In genomic region chr6:116239256-116239655, GRCh38 we compare ENCODE assay signal across 26 cellular contexts.
"Had no signal": no experiment of that assay in that cellular context is flagged by ENCODE, and none has a peak within 500 bp of the region (broad histone marks: within the 10 kb centered on the region; RNA-seq: fewer than 3 reads in every experiment).

No MANE protein-coding gene starts in this region.

- H3K36me3 ChIP-seq: brain microvascular endothelial cell had no signal

- H3K27me3 Mint-ChIP-seq: activated CD4-positive, alpha-beta memory T cell treated with anti-CD3 and anti-CD28 coated beads for 36 hours; activated CD4-positive, alpha-beta T cell treated with anti-CD3 and anti-CD28 coated beads for 36 hours; activated CD4-positive, alpha-beta T cell treated with anti-CD3 and anti-CD28 coated beads, Interleukin-2, amount 10 ng/mL, durations not matched to agents 24 days and 14 days; activated naive CD8-positive, alpha-beta T cell treated with anti-CD3 and anti-CD28 coated beads, Interleukin-2, amount 10 ng/mL, durations not matched to agents 7 days and 5 days; dendritic cell treated with granulocyte-macrophage colony-stimulating factor and Interleukin-4, amounts not matched to agents 40 ng/mL and 50 ng/mL, for 4 days had no signal

- H3K9me3 Mint-ChIP-seq: activated CD4-positive, alpha-beta memory T cell treated with anti-CD3 and anti-CD28 coated beads for 36 hours; activated CD4-positive, alpha-beta T cell treated with anti-CD3 and anti-CD28 coated beads, Interleukin-2, amount 10 ng/mL, durations not matched to agents 24 days and 14 days; activated naive CD8-positive, alpha-beta T cell treated with anti-CD3 and anti-CD28 coated beads, Interleukin-2, amount 10 ng/mL, durations not matched to agents 7 days and 5 days; activated T-cell treated with anti-CD3 and anti-CD28 coated beads, Interleukin-2, amount 50 U/mL, for 4 hours; activated T-helper 1 cell treated with anti-CD3 and anti-CD28 coated beads, Interleukin-12 subunit alpha, Interleukin-12 subunit beta, Interleukin-2, Interleukin-4 antibody, amounts not matched to agents 30 ng/mL and 10 ng/mL and 1 ng/mL, durations not matched to agents 14 hours and 24 hours and 36 hours; activated T-helper 2 cell treated with anti-CD3 and anti-CD28 coated beads, Interferon-gamma antibody, Interleukin-2, Interleukin-4, amounts not matched to agents 10 μg/mL and 5 μg/mL and 100 μg/mL, durations not matched to agents 14 hours and 24 hours and 36 hours; dendritic cell treated with granulocyte-macrophage colony-stimulating factor and Interleukin-4, amounts not matched to agents 40 ng/mL and 50 ng/mL, for 4 days had no signal

- H3K4me1 ChIP-seq: esophagus muscularis mucosa, foreskin keratinocyte, gastrocnemius medialis, heart left ventricle had no signal

- H3K27me3 ChIP-seq: brain microvascular endothelial cell, dorsolateral prefrontal cortex, esophagus muscularis mucosa, foreskin keratinocyte, gastrocnemius medialis, heart left ventricle had no signal

- H3K4me1 Mint-ChIP-seq: activated CD4-positive, alpha-beta T cell treated with anti-CD3 and anti-CD28 coated beads for 36 hours; activated CD4-positive, alpha-beta T cell treated with anti-CD3 and anti-CD28 coated beads, Interleukin-2, amount 10 ng/mL, durations not matched to agents 24 days and 14 days; activated naive CD8-positive, alpha-beta T cell treated with anti-CD3 and anti-CD28 coated beads, Interleukin-2, amount 10 ng/mL, durations not matched to agents 7 days and 5 days had no signal

- H3K27ac ChIP-seq: brain microvascular endothelial cell, coronary artery, esophagus muscularis mucosa, foreskin keratinocyte, gastrocnemius medialis, heart left ventricle had no signal

- H3K27ac Mint-ChIP-seq: activated CD4-positive, alpha-beta memory T cell treated with anti-CD3 and anti-CD28 coated beads for 36 hours; activated CD4-positive, alpha-beta T cell treated with anti-CD3 and anti-CD28 coated beads for 36 hours; activated CD4-positive, alpha-beta T cell treated with anti-CD3 and anti-CD28 coated beads, Interleukin-2, amount 10 ng/mL, durations not matched to agents 24 days and 14 days; activated CD8-positive, alpha-beta T cell treated with anti-CD3 and anti-CD28 coated beads, Interleukin-2, amount 10 ng/mL, durations not matched to agents 7 days and 5 days; activated naive CD8-positive, alpha-beta T cell treated with anti-CD3 and anti-CD28 coated beads, Interleukin-2, amount 10 ng/mL, durations not matched to agents 7 days and 5 days; activated T-helper 1 cell treated with anti-CD3 and anti-CD28 coated beads, Interleukin-12 subunit alpha, Interleukin-12 subunit beta, Interleukin-2, Interleukin-4 antibody, amounts not matched to agents 30 ng/mL and 10 ng/mL and 1 ng/mL, durations not matched to agents 14 hours and 24 hours and 36 hours; activated T-helper 2 cell treated with anti-CD3 and anti-CD28 coated beads, Interferon-gamma antibody, Interleukin-2, Interleukin-4, amounts not matched to agents 10 μg/mL and 5 μg/mL and 100 μg/mL, durations not matched to agents 14 hours and 24 hours and 36 hours; dendritic cell treated with granulocyte-macrophage colony-stimulating factor and Interleukin-4, amounts not matched to agents 40 ng/mL and 50 ng/mL, for 4 days had no signal

- H3K4me3 ChIP-seq: coronary artery, dorsolateral prefrontal cortex, esophagus muscularis mucosa, gastrocnemius medialis, heart left ventricle had no signal

- H3K36me3 Mint-ChIP-seq: activated naive CD8-positive, alpha-beta T cell treated with anti-CD3 and anti-CD28 coated beads, Interleukin-2, amount 10 ng/mL, durations not matched to agents 7 days and 5 days had no signal

- DNase-seq: activated CD4-positive, alpha-beta memory T cell treated with anti-CD3 and anti-CD28 coated beads for 36 hours; activated CD4-positive, alpha-beta T cell treated with anti-CD3 and anti-CD28 coated beads for 36 hours; activated CD4-positive, alpha-beta T cell treated with anti-CD3 and anti-CD28 coated beads, Interleukin-2, amount 10 ng/mL, durations not matched to agents 24 days and 14 days; activated CD4-positive, CD25-positive, alpha-beta regulatory T cell; activated CD4-positive, CD25-positive, alpha-beta regulatory T cell treated with anti-CD3 and anti-CD28 coated beads, Interleukin-2, amount 50 U/mL, for 72 hours; activated CD8-positive, alpha-beta memory T cell treated with anti-CD3 and anti-CD28 coated beads, Interleukin-2, amount 50 U/mL, for 48 hours; activated CD8-positive, alpha-beta T cell treated with anti-CD3 and anti-CD28 coated beads, Interleukin-2, amount 10 ng/mL, durations not matched to agents 7 days and 5 days; activated effector memory CD4-positive, alpha-beta T cell treated with anti-CD3 and anti-CD28 coated beads, Interleukin-2, amount 50 U/mL, for 16 hours; activated naive CD4-positive, alpha-beta T cell treated with anti-CD3 and anti-CD28 coated beads, Interleukin-2, amount 50 U/mL, for 16 hours; activated naive CD8-positive, alpha-beta T cell treated with anti-CD3 and anti-CD28 coated beads, Interleukin-2, amount 10 ng/mL, durations not matched to agents 7 days and 5 days; activated T-cell treated with anti-CD3 and anti-CD28 coated beads for 4 hours; activated T-cell treated with anti-CD3 and anti-CD28 coated beads, Interleukin-2, amount 50 U/mL, for 4 hours; brain microvascular endothelial cell; effector memory CD4-positive, alpha-beta T cell; erythroblast; foreskin keratinocyte; gastrocnemius medialis; glutamatergic neuron; heart left ventricle; T-helper 2 cell had no signal

- H3K4me3 Mint-ChIP-seq: activated CD4-positive, alpha-beta memory T cell treated with anti-CD3 and anti-CD28 coated beads for 36 hours; activated CD4-positive, alpha-beta T cell treated with anti-CD3 and anti-CD28 coated beads for 36 hours; activated CD4-positive, alpha-beta T cell treated with anti-CD3 and anti-CD28 coated beads, Interleukin-2, amount 10 ng/mL, durations not matched to agents 24 days and 14 days; activated CD8-positive, alpha-beta T cell treated with anti-CD3 and anti-CD28 coated beads, Interleukin-2, amount 10 ng/mL, durations not matched to agents 7 days and 5 days; activated naive CD8-positive, alpha-beta T cell treated with anti-CD3 and anti-CD28 coated beads, Interleukin-2, amount 10 ng/mL, durations not matched to agents 7 days and 5 days; activated T-cell treated with anti-CD3 and anti-CD28 coated beads, Interleukin-2, amount 50 U/mL, for 4 hours; activated T-helper 1 cell treated with anti-CD3 and anti-CD28 coated beads, Interleukin-12 subunit alpha, Interleukin-12 subunit beta, Interleukin-2, Interleukin-4 antibody, amounts not matched to agents 30 ng/mL and 10 ng/mL and 1 ng/mL, durations not matched to agents 14 hours and 24 hours and 36 hours; dendritic cell treated with granulocyte-macrophage colony-stimulating factor and Interleukin-4, amounts not matched to agents 40 ng/mL and 50 ng/mL, for 4 days had no signal

- H3K9me3 ChIP-seq: esophagus muscularis mucosa, gastrocnemius medialis, heart left ventricle had no signal
